ENCODE assay signal across 1 cellular context in genomic region chr1:150926094-150926741, GRCh38.
A peak's percentile ranks its signal among the peaks of the same experiment; 100 is the strongest.
TF ChIP-seq lines count a peak whose summit lies in the region.

SETDB1 (plus strand) TSS chr1:150926363; CDS start chr1:150927715, 1,352 bp downstream.

TF ChIP-seq in K562, 482 proteins besides CTCF, POLR2A, EP300 and RAD21 (continued from another document and continues in another):
- TF ChIP-seq, protein P1, sequence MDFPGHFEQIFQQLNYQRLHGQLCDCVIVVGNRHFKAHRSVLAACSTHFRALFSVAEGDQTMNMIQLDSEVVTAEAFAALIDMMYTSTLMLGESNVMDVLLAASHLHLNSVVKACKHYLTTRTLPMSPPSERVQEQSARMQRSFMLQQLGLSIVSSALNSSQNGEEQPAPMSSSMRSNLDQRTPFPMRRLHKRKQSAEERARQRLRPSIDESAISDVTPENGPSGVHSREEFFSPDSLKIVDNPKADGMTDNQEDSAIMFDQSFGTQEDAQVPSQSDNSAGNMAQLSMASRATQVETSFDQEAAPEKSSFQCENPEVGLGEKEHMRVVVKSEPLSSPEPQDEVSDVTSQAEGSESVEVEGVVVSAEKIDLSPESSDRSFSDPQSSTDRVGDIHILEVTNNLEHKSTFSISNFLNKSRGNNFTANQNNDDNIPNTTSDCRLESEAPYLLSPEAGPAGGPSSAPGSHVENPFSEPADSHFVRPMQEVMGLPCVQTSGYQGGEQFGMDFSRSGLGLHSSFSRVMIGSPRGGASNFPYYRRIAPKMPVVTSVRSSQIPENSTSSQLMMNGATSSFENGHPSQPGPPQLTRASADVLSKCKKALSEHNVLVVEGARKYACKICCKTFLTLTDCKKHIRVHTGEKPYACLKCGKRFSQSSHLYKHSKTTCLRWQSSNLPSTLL (IDR thresholded peaks at IDR 0.05), result no peak
- TF ChIP-seq ZNF263 (CRISPR knock-in tag; IDR thresholded peaks at IDR 0.05; ENCODE audit: borderline replicate concordance) (peak; percentile 81), TOE1 (IDR thresholded peaks at IDR 0.05; ENCODE audit: borderline replicate concordance) (peak; percentile 87), TOE1 (CRISPR knock-in tag; IDR thresholded peaks at IDR 0.05; ENCODE audit: borderline replicate concordance, low read depth) (no peak), ETV6 (IDR thresholded peaks at IDR 0.05; ENCODE audit: borderline replicate concordance in 1 of 2, low read depth in 2 of 2, low read length in 1 of 2) (peak; percentile 96 to 98), ETV6 (CRISPR knock-in tag; IDR thresholded peaks at IDR 0.05; ENCODE audit: borderline replicate concordance) (no peak), PPARD (CRISPR knock-in tag; IDR thresholded peaks at IDR 0.05) (no peak), ZZZ3 (IDR thresholded peaks at IDR 0.05) (no peak), ZNF444 (CRISPR knock-in tag; IDR thresholded peaks at IDR 0.05) (peak; percentile 64; the same call in 1 of the 2 replicates), MEIS2 (IDR thresholded peaks at IDR 0.05; ENCODE audit: partially characterized antibody) (peak; percentile 55), DPF2 (IDR thresholded peaks at IDR 0.05) (peak; percentile 73; the same call in 1 of the 2 replicates), FOXK2 (conservative IDR thresholded peaks at IDR 0.05 in 1 of 2, IDR thresholded peaks at IDR 0.05 in 1 of 2; ENCODE audit: low read depth in 2 of 2) (peak in 1 of 2 experiments; percentile 70; a peak in 3 of 4 replicates), MTA3 (IDR thresholded peaks at IDR 0.05; ENCODE audit: borderline replicate concordance) (peak; percentile 99), SIN3B (IDR thresholded peaks at IDR 0.05; ENCODE audit: low read depth) (peak; percentile 63), MTA2 (IDR thresholded peaks at IDR 0.05; ENCODE audit: low read depth) (peak; percentile 55), MECOM (CRISPR knock-in tag; IDR thresholded peaks at IDR 0.05) (no peak), ZNF431 (CRISPR knock-in tag; IDR thresholded peaks at IDR 0.05) (no peak), MCM7 (IDR thresholded peaks at IDR 0.05) (no peak), CCNT2 (IDR thresholded peaks at IDR 0.05; ENCODE audit: borderline replicate concordance, extremely low read depth, insufficient read length, low read depth, low read length) (no peak), ELF2 (CRISPR knock-in tag; IDR thresholded peaks at IDR 0.05) (0 out of 2 replicates have a peak, but pooled peaks have one; percentile 28), SMARCB1 (IDR thresholded peaks at IDR 0.05; ENCODE audit: insufficient read length, low read depth) (no peak), EHMT2 (IDR thresholded peaks at IDR 0.05) (peak; percentile 28; the same call in 1 of the 2 replicates), STAG1 (CRISPR knock-in tag; IDR thresholded peaks at IDR 0.05; ENCODE audit: borderline replicate concordance) (no peak), HBP1 (CRISPR knock-in tag; IDR thresholded peaks at IDR 0.05) (peak; percentile 90), MYNN (IDR thresholded peaks at IDR 0.05) (0 out of 2 replicates have a peak, but pooled peaks have one; percentile 2), MYNN (CRISPR knock-in tag; IDR thresholded peaks at IDR 0.05) (no peak), PHF20 (IDR thresholded peaks at IDR 0.05; ENCODE audit: partially characterized antibody) (peak; percentile 98), SP2 (IDR thresholded peaks at IDR 0.05; ENCODE audit: extremely low read depth, low read depth, low read length, poor library complexity, severe bottlenecking) (no peak), NFIC (IDR thresholded peaks at IDR 0.05) (peak; percentile 20; the same call in 1 of the 2 replicates), GTF2E2 (tag; IDR thresholded peaks at IDR 0.05) (no peak), ETV1 (tag; conservative IDR thresholded peaks at IDR 0.05; ENCODE audit: low read depth) (peak; percentile 94), MAX (CRISPR knock-in tag; IDR thresholded peaks at IDR 0.05) (peak; percentile 65), CBX3 (IDR thresholded peaks at IDR 0.05; ENCODE audit: borderline replicate concordance in 1 of 2, low read length in 2 of 2) (peak in 1 of 2 experiments; percentile 42; a peak in 1 of 3 replicates), MAZ (CRISPR knock-in tag; conservative IDR thresholded peaks at IDR 0.05 in 1 of 2, IDR thresholded peaks at IDR 0.05 in 1 of 2) (peak; percentile 79 to 86), GTF2F1 (IDR thresholded peaks at IDR 0.05; ENCODE audit: low read depth, low read length) (0 out of 2 replicates have a peak, but pooled peaks have one; percentile 41), TEAD4 (IDR thresholded peaks at IDR 0.05; ENCODE audit: low read length) (0 out of 2 replicates have a peak, but pooled peaks have one; percentile 40), TEAD4 (CRISPR knock-in tag; IDR thresholded peaks at IDR 0.05; ENCODE audit: borderline replicate concordance) (no peak)
- TF ChIP-seq, protein P2, sequence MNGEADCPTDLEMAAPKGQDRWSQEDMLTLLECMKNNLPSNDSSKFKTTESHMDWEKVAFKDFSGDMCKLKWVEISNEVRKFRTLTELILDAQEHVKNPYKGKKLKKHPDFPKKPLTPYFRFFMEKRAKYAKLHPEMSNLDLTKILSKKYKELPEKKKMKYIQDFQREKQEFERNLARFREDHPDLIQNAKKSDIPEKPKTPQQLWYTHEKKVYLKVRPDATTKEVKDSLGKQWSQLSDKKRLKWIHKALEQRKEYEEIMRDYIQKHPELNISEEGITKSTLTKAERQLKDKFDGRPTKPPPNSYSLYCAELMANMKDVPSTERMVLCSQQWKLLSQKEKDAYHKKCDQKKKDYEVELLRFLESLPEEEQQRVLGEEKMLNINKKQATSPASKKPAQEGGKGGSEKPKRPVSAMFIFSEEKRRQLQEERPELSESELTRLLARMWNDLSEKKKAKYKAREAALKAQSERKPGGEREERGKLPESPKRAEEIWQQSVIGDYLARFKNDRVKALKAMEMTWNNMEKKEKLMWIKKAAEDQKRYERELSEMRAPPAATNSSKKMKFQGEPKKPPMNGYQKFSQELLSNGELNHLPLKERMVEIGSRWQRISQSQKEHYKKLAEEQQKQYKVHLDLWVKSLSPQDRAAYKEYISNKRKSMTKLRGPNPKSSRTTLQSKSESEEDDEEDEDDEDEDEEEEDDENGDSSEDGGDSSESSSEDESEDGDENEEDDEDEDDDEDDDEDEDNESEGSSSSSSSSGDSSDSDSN (IDR thresholded peaks at IDR 0.05; ENCODE audit: borderline replicate concordance in 1 of 2, low read depth in 2 of 2, low read length in 2 of 2), result 0 out of 4 replicates have a peak, but pooled peaks of 1 of the 2 experiments have one; percentile 22
- TF ChIP-seq, protein P3, sequence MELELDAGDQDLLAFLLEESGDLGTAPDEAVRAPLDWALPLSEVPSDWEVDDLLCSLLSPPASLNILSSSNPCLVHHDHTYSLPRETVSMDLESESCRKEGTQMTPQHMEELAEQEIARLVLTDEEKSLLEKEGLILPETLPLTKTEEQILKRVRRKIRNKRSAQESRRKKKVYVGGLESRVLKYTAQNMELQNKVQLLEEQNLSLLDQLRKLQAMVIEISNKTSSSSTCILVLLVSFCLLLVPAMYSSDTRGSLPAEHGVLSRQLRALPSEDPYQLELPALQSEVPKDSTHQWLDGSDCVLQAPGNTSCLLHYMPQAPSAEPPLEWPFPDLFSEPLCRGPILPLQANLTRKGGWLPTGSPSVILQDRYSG (tag; conservative IDR thresholded peaks at IDR 0.05; ENCODE audit: low read depth), result no peak
- TF ChIP-seq, protein P4, sequence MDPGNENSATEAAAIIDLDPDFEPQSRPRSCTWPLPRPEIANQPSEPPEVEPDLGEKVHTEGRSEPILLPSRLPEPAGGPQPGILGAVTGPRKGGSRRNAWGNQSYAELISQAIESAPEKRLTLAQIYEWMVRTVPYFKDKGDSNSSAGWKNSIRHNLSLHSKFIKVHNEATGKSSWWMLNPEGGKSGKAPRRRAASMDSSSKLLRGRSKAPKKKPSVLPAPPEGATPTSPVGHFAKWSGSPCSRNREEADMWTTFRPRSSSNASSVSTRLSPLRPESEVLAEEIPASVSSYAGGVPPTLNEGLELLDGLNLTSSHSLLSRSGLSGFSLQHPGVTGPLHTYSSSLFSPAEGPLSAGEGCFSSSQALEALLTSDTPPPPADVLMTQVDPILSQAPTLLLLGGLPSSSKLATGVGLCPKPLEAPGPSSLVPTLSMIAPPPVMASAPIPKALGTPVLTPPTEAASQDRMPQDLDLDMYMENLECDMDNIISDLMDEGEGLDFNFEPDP (CRISPR knock-in tag; IDR thresholded peaks at IDR 0.05), result no peak
- TF ChIP-seq, protein P5, sequence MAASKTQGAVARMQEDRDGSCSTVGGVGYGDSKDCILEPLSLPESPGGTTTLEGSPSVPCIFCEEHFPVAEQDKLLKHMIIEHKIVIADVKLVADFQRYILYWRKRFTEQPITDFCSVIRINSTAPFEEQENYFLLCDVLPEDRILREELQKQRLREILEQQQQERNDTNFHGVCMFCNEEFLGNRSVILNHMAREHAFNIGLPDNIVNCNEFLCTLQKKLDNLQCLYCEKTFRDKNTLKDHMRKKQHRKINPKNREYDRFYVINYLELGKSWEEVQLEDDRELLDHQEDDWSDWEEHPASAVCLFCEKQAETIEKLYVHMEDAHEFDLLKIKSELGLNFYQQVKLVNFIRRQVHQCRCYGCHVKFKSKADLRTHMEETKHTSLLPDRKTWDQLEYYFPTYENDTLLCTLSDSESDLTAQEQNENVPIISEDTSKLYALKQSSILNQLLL (CRISPR knock-in tag; IDR thresholded peaks at IDR 0.05; ENCODE audit: borderline replicate concordance), result no peak
- TF ChIP-seq, protein P6, sequence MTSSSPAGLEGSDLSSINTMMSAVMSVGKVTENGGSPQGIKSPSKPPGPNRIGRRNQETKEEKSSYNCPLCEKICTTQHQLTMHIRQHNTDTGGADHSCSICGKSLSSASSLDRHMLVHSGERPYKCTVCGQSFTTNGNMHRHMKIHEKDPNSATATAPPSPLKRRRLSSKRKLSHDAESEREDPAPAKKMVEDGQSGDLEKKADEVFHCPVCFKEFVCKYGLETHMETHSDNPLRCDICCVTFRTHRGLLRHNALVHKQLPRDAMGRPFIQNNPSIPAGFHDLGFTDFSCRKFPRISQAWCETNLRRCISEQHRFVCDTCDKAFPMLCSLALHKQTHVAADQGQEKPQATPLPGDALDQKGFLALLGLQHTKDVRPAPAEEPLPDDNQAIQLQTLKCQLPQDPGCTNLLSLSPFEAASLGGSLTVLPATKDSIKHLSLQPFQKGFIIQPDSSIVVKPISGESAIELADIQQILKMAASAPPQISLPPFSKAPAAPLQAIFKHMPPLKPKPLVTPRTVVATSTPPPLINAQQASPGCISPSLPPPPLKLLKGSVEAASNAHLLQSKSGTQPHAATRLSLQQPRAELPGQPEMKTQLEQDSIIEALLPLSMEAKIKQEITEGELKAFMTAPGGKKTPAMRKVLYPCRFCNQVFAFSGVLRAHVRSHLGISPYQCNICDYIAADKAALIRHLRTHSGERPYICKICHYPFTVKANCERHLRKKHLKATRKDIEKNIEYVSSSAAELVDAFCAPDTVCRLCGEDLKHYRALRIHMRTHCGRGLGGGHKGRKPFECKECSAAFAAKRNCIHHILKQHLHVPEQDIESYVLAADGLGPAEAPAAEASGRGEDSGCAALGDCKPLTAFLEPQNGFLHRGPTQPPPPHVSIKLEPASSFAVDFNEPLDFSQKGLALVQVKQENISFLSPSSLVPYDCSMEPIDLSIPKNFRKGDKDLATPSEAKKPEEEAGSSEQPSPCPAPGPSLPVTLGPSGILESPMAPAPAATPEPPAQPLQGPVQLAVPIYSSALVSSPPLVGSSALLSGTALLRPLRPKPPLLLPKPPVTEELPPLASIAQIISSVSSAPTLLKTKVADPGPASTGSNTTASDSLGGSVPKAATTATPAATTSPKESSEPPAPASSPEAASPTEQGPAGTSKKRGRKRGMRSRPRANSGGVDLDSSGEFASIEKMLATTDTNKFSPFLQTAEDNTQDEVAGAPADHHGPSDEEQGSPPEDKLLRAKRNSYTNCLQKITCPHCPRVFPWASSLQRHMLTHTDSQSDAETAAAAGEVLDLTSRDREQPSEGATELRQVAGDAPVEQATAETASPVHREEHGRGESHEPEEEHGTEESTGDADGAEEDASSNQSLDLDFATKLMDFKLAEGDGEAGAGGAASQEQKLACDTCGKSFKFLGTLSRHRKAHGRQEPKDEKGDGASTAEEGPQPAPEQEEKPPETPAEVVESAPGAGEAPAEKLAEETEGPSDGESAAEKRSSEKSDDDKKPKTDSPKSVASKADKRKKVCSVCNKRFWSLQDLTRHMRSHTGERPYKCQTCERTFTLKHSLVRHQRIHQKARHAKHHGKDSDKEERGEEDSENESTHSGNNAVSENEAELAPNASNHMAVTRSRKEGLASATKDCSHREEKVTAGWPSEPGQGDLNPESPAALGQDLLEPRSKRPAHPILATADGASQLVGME (CRISPR knock-in tag; IDR thresholded peaks at IDR 0.05), result 0 out of 2 replicates have a peak, but pooled peaks have one; percentile 58
- TF ChIP-seq, protein P7, sequence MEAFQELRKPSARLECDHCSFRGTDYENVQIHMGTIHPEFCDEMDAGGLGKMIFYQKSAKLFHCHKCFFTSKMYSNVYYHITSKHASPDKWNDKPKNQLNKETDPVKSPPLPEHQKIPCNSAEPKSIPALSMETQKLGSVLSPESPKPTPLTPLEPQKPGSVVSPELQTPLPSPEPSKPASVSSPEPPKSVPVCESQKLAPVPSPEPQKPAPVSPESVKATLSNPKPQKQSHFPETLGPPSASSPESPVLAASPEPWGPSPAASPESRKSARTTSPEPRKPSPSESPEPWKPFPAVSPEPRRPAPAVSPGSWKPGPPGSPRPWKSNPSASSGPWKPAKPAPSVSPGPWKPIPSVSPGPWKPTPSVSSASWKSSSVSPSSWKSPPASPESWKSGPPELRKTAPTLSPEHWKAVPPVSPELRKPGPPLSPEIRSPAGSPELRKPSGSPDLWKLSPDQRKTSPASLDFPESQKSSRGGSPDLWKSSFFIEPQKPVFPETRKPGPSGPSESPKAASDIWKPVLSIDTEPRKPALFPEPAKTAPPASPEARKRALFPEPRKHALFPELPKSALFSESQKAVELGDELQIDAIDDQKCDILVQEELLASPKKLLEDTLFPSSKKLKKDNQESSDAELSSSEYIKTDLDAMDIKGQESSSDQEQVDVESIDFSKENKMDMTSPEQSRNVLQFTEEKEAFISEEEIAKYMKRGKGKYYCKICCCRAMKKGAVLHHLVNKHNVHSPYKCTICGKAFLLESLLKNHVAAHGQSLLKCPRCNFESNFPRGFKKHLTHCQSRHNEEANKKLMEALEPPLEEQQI (IDR thresholded peaks at IDR 0.05), result 0 out of 2 replicates have a peak, but pooled peaks have one; percentile 45
